ENCODE assay signal across 1 cellular context in the genomic region with DNA sequence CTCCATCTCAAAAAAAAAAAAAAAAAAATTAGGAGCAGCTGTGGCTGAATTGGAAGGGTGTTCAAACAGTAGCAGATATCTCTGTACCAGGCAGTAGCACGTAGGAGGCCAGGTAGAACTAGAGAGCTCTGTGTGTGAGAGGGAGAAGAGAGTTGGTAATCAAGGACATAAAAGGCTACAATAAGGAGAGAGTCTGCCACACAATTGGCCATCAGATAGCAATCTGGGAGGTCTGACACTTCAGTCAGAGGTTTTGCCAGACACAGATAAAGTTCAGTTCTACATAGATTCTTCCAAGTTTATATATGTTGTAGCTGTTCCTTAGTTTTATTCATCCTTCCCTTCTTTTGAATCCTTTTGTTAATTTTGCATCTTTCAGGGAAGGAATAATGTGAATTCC.
TF ChIP-seq lines count a peak whose summit lies in the region.

No MANE protein-coding gene starts in this region.

TF ChIP-seq in GM23338, 12 proteins besides CTCF, POLR2A, EP300 and RAD21 (continued from another document):
- TF ChIP-seq, protein P1, sequence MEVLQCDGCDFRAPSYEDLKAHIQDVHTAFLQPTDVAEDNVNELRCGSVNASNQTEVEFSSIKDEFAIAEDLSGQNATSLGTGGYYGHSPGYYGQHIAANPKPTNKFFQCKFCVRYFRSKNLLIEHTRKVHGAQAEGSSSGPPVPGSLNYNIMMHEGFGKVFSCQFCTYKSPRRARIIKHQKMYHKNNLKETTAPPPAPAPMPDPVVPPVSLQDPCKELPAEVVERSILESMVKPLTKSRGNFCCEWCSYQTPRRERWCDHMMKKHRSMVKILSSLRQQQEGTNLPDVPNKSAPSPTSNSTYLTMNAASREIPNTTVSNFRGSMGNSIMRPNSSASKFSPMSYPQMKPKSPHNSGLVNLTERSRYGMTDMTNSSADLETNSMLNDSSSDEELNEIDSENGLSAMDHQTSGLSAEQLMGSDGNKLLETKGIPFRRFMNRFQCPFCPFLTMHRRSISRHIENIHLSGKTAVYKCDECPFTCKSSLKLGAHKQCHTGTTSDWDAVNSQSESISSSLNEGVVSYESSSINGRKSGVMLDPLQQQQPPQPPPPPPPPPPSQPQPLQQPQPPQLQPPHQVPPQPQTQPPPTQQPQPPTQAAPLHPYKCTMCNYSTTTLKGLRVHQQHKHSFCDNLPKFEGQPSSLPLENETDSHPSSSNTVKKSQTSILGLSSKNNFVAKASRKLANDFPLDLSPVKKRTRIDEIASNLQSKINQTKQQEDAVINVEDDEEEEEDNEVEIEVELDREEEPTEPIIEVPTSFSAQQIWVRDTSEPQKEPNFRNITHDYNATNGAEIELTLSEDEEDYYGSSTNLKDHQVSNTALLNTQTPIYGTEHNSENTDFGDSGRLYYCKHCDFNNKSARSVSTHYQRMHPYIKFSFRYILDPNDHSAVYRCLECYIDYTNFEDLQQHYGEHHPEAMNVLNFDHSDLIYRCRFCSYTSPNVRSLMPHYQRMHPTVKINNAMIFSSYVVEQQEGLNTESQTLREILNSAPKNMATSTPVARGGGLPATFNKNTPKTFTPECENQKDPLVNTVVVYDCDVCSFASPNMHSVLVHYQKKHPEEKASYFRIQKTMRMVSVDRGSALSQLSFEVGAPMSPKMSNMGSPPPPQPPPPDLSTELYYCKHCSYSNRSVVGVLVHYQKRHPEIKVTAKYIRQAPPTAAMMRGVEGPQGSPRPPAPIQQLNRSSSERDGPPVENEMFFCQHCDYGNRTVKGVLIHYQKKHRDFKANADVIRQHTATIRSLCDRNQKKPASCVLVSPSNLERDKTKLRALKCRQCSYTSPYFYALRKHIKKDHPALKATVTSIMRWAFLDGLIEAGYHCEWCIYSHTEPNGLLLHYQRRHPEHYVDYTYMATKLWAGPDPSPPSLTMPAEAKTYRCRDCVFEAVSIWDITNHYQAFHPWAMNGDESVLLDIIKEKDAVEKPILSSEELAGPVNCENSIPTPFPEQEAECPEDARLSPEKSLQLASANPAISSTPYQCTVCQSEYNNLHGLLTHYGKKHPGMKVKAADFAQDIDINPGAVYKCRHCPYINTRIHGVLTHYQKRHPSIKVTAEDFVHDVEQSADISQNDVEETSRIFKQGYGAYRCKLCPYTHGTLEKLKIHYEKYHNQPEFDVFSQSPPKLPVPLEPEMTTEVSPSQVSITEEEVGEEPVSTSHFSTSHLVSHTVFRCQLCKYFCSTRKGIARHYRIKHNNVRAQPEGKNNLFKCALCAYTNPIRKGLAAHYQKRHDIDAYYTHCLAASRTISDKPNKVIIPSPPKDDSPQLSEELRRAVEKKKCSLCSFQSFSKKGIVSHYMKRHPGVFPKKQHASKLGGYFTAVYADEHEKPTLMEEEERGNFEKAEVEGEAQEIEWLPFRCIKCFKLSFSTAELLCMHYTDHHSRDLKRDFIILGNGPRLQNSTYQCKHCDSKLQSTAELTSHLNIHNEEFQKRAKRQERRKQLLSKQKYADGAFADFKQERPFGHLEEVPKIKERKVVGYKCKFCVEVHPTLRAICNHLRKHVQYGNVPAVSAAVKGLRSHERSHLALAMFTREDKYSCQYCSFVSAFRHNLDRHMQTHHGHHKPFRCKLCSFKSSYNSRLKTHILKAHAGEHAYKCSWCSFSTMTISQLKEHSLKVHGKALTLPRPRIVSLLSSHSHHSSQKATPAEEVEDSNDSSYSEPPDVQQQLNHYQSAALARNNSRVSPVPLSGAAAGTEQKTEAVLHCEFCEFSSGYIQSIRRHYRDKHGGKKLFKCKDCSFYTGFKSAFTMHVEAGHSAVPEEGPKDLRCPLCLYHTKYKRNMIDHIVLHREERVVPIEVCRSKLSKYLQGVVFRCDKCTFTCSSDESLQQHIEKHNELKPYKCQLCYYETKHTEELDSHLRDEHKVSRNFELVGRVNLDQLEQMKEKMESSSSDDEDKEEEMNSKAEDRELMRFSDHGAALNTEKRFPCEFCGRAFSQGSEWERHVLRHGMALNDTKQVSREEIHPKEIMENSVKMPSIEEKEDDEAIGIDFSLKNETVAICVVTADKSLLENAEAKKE (CRISPR knock-in tag; IDR thresholded peaks at IDR 0.05), result no peak
